Comparison of ENCODE assay signal across 7 cellular contexts in the genomic region with DNA sequence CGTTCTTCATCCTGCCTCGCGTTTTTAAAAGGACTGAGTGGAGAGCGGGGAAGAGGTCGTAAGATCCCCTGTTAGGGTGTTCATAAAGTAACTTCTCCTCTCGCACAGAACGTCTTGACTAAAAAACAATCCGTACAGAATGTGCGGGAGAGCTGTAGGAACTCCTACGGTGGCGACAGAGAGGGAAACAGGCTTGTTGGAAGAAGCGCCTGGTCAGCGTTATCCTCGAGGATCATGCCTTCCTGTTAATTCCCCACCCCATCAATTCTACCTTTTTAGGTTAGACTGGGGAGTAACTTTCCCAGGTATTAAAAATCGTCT. TPM values are rescaled to one million over a fixed set of nuclear protein-coding genes. Genes with fewer than 3 reads are reported as not detected.
DNase-seq lines count a peak whose midpoint lies in the region; ATAC-seq lines count a peak whose summit lies in the region.

No MANE protein-coding gene starts in this region.

- H3K4me1 ChIP-seq in HUES64 (ENCODE audit: insufficient read depth, low read length) (peaks cover 33% of the 10 kb centered on the region), right cardiac atrium (ENCODE audit: control insufficient read depth, insufficient read depth, low read length) (no peaks in the 10 kb centered on the region), skeletal muscle satellite cell (ENCODE audit: control insufficient read depth, insufficient read depth, low read length) (peaks cover 16% of the 10 kb centered on the region)

- peaks cover 20% of the 10 kb centered on the region for H3K27me3 Mint-ChIP-seq in activated T-helper 2 cell treated with anti-CD3 and anti-CD28 coated beads, Interferon-gamma antibody, Interleukin-2, Interleukin-4, amounts not matched to agents 10 μg/mL and 5 μg/mL and 100 μg/mL, durations not matched to agents 14 hours and 24 hours and 36 hours (ENCODE audit: low read depth)

- ATAC-seq in GM21515 (IDR thresholded peaks at IDR 0.05; ENCODE audit: unreplicated experiment) (peak; percentile 9), right cardiac atrium (peak; percentile 60 to 62)

- H3K4me3 ChIP-seq in HUES64 (ENCODE audit: low read length) (peak overlapping the region; percentile 90), right cardiac atrium (ENCODE audit: low read length) (peak overlapping the region; percentile 82), skeletal muscle satellite cell (ENCODE audit: low read length) (peak overlapping the region; percentile 98)

- intact Hi-C loops in activated T-helper 2 cell treated with anti-CD3 and anti-CD28 coated beads, Interferon-gamma antibody, Interleukin-2, Interleukin-4, amounts not matched to agents 10 μg/mL and 5 μg/mL and 100 μg/mL, durations not matched to agents 14 hours and 24 hours and 36 hours (cut with micrococcal nuclease), result loop anchor here (1.0 to 5.0 kb wide), 3 partner anchors 23 to 650 kb away; a partner anchor contains a TSS
- intact Hi-C loops in right cardiac atrium (cut with DNase I), result no loop called here

- H3K9ac ChIP-seq in HUES64 (ENCODE audit: low read depth, low read length) (peak overlapping the region; percentile 85), skeletal muscle satellite cell (ENCODE audit: low read depth, low read length) (peak overlapping the region; percentile 97)

- peak overlapping the region; percentile 96 for H3K4me3 Mint-ChIP-seq in activated T-helper 2 cell treated with anti-CD3 and anti-CD28 coated beads, Interferon-gamma antibody, Interleukin-2, Interleukin-4, amounts not matched to agents 10 μg/mL and 5 μg/mL and 100 μg/mL, durations not matched to agents 14 hours and 24 hours and 36 hours (ENCODE audit: low read depth)

- peak overlapping the region; percentile 85 for H3K27ac Mint-ChIP-seq in activated T-helper 2 cell treated with anti-CD3 and anti-CD28 coated beads, Interferon-gamma antibody, Interleukin-2, Interleukin-4, amounts not matched to agents 10 μg/mL and 5 μg/mL and 100 μg/mL, durations not matched to agents 14 hours and 24 hours and 36 hours

- WGBS in HUES64, result 2% methylated on average over 14 of the region's 15 CpGs
- under 1% methylated on average over 15 of the region's 15 CpGs for WGBS in right cardiac atrium

- no peaks in the 10 kb centered on the region for H3K9me3 ChIP-seq in HUES64 (ENCODE audit: insufficient read depth, low read depth, low read length)
- H3K9me3 ChIP-seq in right cardiac atrium (ENCODE audit: control insufficient read depth, low read length), result no peaks in the 10 kb centered on the region
- no peaks in the 10 kb centered on the region for H3K9me3 ChIP-seq in skeletal muscle satellite cell (replicated peaks; ENCODE audit: low read length)

- H3K4me1 Mint-ChIP-seq in activated T-helper 2 cell treated with anti-CD3 and anti-CD28 coated beads, Interferon-gamma antibody, Interleukin-2, Interleukin-4, amounts not matched to agents 10 μg/mL and 5 μg/mL and 100 μg/mL, durations not matched to agents 14 hours and 24 hours and 36 hours (ENCODE audit: low read depth), result peaks cover 30% of the 10 kb centered on the region

- H3K36me3 Mint-ChIP-seq in activated T-helper 2 cell treated with anti-CD3 and anti-CD28 coated beads, Interferon-gamma antibody, Interleukin-2, Interleukin-4, amounts not matched to agents 10 μg/mL and 5 μg/mL and 100 μg/mL, durations not matched to agents 14 hours and 24 hours and 36 hours (ENCODE audit: low read depth), result peaks cover 23% of the 10 kb centered on the region

- H3K4me2 ChIP-seq in skeletal muscle satellite cell (ENCODE audit: low read length), result peak overlapping the region; percentile 86

- H3K36me3 ChIP-seq in HUES64 (ENCODE audit: insufficient read depth, low read length) (peaks cover 10% of the 10 kb centered on the region), skeletal muscle satellite cell (ENCODE audit: insufficient read depth, low read length) (peaks cover 6% of the 10 kb centered on the region)

- peaks cover 3% of the 10 kb centered on the region; the same call in 1 of the 2 replicates for H3K27me3 ChIP-seq in HUES64 (ENCODE audit: insufficient read depth, low read length)
- no peaks in the 10 kb centered on the region for H3K27me3 ChIP-seq in right cardiac atrium (ENCODE audit: control insufficient read depth, insufficient read depth)
- H3K27me3 ChIP-seq in skeletal muscle satellite cell (ENCODE audit: control insufficient read depth, insufficient read depth, low read length), result no peaks in the 10 kb centered on the region

- DNase-seq in G401 (ENCODE audit: low spot score) (peak; percentile 75), right cardiac atrium (no peak), NCI-H1436 (lab: John Stamatoyannopoulos, UW) (no peak)
- DNase-seq in activated T-helper 2 cell treated with anti-CD3 and anti-CD28 coated beads, Interferon-gamma antibody, Interleukin-2, Interleukin-4, amounts not matched to agents 10 μg/mL and 5 μg/mL and 100 μg/mL, durations not matched to agents 14 hours and 24 hours and 36 hours (ENCODE audit: low spot score), result no peak

- H3K9me3 Mint-ChIP-seq in activated T-helper 2 cell treated with anti-CD3 and anti-CD28 coated beads, Interferon-gamma antibody, Interleukin-2, Interleukin-4, amounts not matched to agents 10 μg/mL and 5 μg/mL and 100 μg/mL, durations not matched to agents 14 hours and 24 hours and 36 hours, result peaks cover 4% of the 10 kb centered on the region

- H3K27ac ChIP-seq in HUES64 (ENCODE audit: low read depth, low read length) (peak overlapping the region; percentile 59), right cardiac atrium (ENCODE audit: low read length) (peak overlapping the region; percentile 49)

- in situ Hi-C loops in G401 (cut with HindIII; ENCODE audit: low sequenced_read_pairs), result no loop called here

RNA-seq across cellular contexts. Expression of a gene that starts 0.4 kb away (rescaled TPM):
- total RNA-seq in G401 (2014; rRNA removed; shearing (Covaris generic)), result 21.9 and 77.3 TPM in 2 replicates
- 27.4 TPM for polyA plus RNA-seq in HUES64 (2013, experiment 1 of 2)
- 26.1 TPM for polyA plus RNA-seq in HUES64 (2013, experiment 2 of 2)
- 38.4 and 41.3 TPM in 2 replicates for total RNA-seq in activated T-helper 2 cell treated with anti-CD3 and anti-CD28 coated beads, Interferon-gamma antibody, Interleukin-2, Interleukin-4, amounts not matched to agents 10 μg/mL and 5 μg/mL and 100 μg/mL, durations not matched to agents 14 hours and 24 hours and 36 hours
- total RNA-seq in right cardiac atrium, result 10 to 100 TPM; 22.8 to 29.9 (median 27.2) TPM
- polyA plus RNA-seq in right cardiac atrium, result 9.5 TPM
- 65.7 and 76.0 TPM in 2 replicates for total RNA-seq in skeletal muscle satellite cell (2012; rRNA removed)

RNA-seq across cellular contexts. Expression of a gene that starts 22.9 kb away (rescaled TPM):
- 0.55 and 2.2 TPM in 2 replicates for total RNA-seq in G401 (2014; rRNA removed; shearing (Covaris generic))
- polyA plus RNA-seq in HUES64 (2013, experiment 1 of 2), result 0.60 TPM
- 0.76 TPM for polyA plus RNA-seq in HUES64 (2013, experiment 2 of 2)
- total RNA-seq in activated T-helper 2 cell treated with anti-CD3 and anti-CD28 coated beads, Interferon-gamma antibody, Interleukin-2, Interleukin-4, amounts not matched to agents 10 μg/mL and 5 μg/mL and 100 μg/mL, durations not matched to agents 14 hours and 24 hours and 36 hours, result 1.0 and 1.4 TPM in 2 replicates
- 1 to 10 TPM; 2.0 to 5.8 (median 5.2) TPM for total RNA-seq in right cardiac atrium
- polyA plus RNA-seq in right cardiac atrium, result 1.2 TPM
- 29.2 and 34.3 TPM in 2 replicates for total RNA-seq in skeletal muscle satellite cell (2012; rRNA removed)
